ENCODE assay signal across 8 cellular contexts in genomic region chr1:19799233-19799876, GRCh38. TPM values are rescaled to one million over a fixed set of nuclear protein-coding genes. Genes with fewer than 3 reads are reported as not detected.
DNase-seq lines count a peak whose midpoint lies in the region; ATAC-seq, FAIRE-seq and TF ChIP-seq lines count a peak whose summit lies in the region.

No MANE protein-coding gene starts in this region.

- H3K4me3 ChIP-seq in HUES6 (ENCODE audit: low read depth, low read length), result peak overlapping the region; percentile 71
- H3K4me3 ChIP-seq in WERI-Rb-1 (ENCODE audit: low read depth, low read length), result peak overlapping the region; percentile 61
- H3K4me3 ChIP-seq in bronchial epithelial cell (ENCODE audit: low read depth, low read length), result peak overlapping the region; percentile 59
- peak overlapping the region; percentile 63 to 75 (median 74) for H3K4me3 ChIP-seq in right lobe of liver

- no peak overlapping the region for H3K9ac ChIP-seq in HUES6 (ENCODE audit: low read length)

- TF ChIP-seq CTCF in WERI-Rb-1 (IDR thresholded peaks at IDR 0.05; ENCODE audit: low read depth, low read length) (peak; percentile 29; the same call in 1 of the 2 replicates), bronchial epithelial cell (IDR thresholded peaks at IDR 0.05; ENCODE audit: insufficient read depth, low read length, severe bottlenecking) (peak; percentile 45), right lobe of liver (IDR thresholded peaks at IDR 0.05) (peak; percentile 14 to 44 (median 35))

- H3K27ac ChIP-seq in HUES6 (ENCODE audit: low read depth, low read length), result no peak overlapping the region
- peak overlapping the region; percentile 65 for H3K27ac ChIP-seq in WERI-Rb-1
- H3K27ac ChIP-seq in right lobe of liver, result peak overlapping the region; percentile 81 to 89 (median 83)

- H3K4me1 ChIP-seq in HUES6 (ENCODE audit: control insufficient read depth, insufficient read depth, low read length), result peaks cover 19% of the 10 kb centered on the region
- peaks cover 0 to 13% (median 3%) of the 10 kb centered on the region in 4 donors for H3K4me1 ChIP-seq in right lobe of liver

- TF ChIP-seq POLR2A in right lobe of liver (IDR thresholded peaks at IDR 0.05), result peak; percentile 80

- H3K9me3 ChIP-seq in HUES6 (ENCODE audit: control insufficient read depth, insufficient read depth, low read depth, low read length) (no peaks in the 10 kb centered on the region), WERI-Rb-1 (ENCODE audit: severe bottlenecking) (no peaks in the 10 kb centered on the region), right lobe of liver (no peaks in the 10 kb centered on the region)

- WGBS in right lobe of liver (ENCODE audit: insufficient coverage, low coverage, low lambda C conversion rate, missing lambda C conversion rate), result 0% methylated on average over 4 of the region's 38 CpGs

- FAIRE-seq in bronchial epithelial cell (lab: Jason Lieb, UNC), result no peak

- intact Hi-C loops in right lobe of liver (cut with DNase I), result no loop called here

- peak; percentile 87 for DNase-seq in AG20443 (ENCODE audit: low spot score)
- peak; percentile 45 for DNase-seq in GM19240 (ENCODE audit: insufficient read length, low spot score)
- peak; percentile 64 for DNase-seq in WERI-Rb-1
- DNase-seq in bronchial epithelial cell (ENCODE audit: low read depth), result peak; percentile 14
- peak; percentile 83 to 88 (median 85) for DNase-seq in right lobe of liver
- peak in 2 of 3 donors; percentile 29 for DNase-seq in stimulated activated CD4-positive, alpha-beta T cell treated with anti-CD3 and anti-CD28 coated beads, TNF-alpha, amount 100 ng/mL, for 48 hours (ENCODE audit: low read depth in 3 of 3)
- no peak for DNase-seq in NCI-H187 treated with DMSO at 0.1 percent for 48 hours (lab: John Stamatoyannopoulos, UW)

- H3K36me3 ChIP-seq in HUES6 (ENCODE audit: control insufficient read depth, insufficient read depth, low read length), result no peaks in the 10 kb centered on the region
- no peaks in the 10 kb centered on the region for H3K36me3 ChIP-seq in WERI-Rb-1
- peaks cover 2% of the 10 kb centered on the region for H3K36me3 ChIP-seq in bronchial epithelial cell (ENCODE audit: control insufficient read depth, insufficient read depth, low read length)
- H3K36me3 ChIP-seq in right lobe of liver, result no peaks in the 10 kb centered on the region

- peaks cover 42% of the 10 kb centered on the region for H3K27me3 ChIP-seq in HUES6 (ENCODE audit: control insufficient read depth, insufficient read depth, low read length)
- no peaks in the 10 kb centered on the region for H3K27me3 ChIP-seq in WERI-Rb-1 (ENCODE audit: insufficient read depth, low read depth, severe bottlenecking)
- peaks cover 2% of the 10 kb centered on the region for H3K27me3 ChIP-seq in bronchial epithelial cell (ENCODE audit: control insufficient read depth, insufficient read depth, low read length)
- H3K27me3 ChIP-seq in right lobe of liver, result no peaks in the 10 kb centered on the region

- ATAC-seq in right lobe of liver, result peak; percentile 92 to 96 (median 94)

RNA-seq across cellular contexts. Expression of gene TMCO4, which starts 0.4 kb away (rescaled TPM):
- total RNA-seq in bronchial epithelial cell (2.6 and 5.9 TPM in 2 replicates), right lobe of liver (10 to 100 TPM in 3 of 6 experiments, 1 to 10 TPM in 3; 6.4 to 13.5 (median 9.8) TPM)

RNA-seq across cellular contexts. Expression of gene RNF186, which starts 15.7 kb away (rescaled TPM):
- not detected in 2 replicates for total RNA-seq in bronchial epithelial cell
- 1 to 10 TPM in 1 of 6 experiments, under 1 TPM in 3, not detected in 2; 0.30 to 2.9 (median 0.53) TPM for total RNA-seq in right lobe of liver
